In the genomic region with DNA sequence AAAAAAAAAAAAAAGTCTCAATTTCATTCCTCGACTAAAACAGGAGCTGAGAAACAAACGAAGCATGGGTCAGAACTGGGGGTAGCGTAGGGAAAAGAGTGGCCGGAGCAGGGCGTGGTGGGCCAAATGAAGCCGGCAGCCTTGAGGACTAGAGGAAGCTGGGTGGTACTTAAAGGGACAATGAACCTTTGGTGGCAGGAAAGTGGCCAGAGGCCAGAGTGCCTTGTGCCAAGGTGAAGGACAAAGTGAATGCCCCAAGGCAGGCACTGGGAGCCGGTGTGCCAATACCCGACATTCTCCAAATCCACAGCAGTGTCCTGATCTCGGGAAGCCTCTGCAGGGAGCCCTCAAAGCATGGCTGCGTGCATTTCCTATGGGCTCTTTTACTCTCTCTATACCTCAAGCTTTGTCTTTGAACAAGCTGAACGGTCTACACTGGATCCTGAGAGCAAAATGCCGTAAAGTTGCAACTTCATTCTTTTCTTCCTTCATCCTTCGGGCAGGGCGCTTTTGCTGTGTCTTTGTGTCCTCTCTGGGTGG, we compare ENCODE assay signal across 1 cellular context.
TF ChIP-seq lines count a peak whose summit lies in the region.

No MANE protein-coding gene starts in this region.

TF ChIP-seq in K562, 482 proteins besides CTCF, POLR2A, EP300 and RAD21:
- TF ChIP-seq ARNT (IDR thresholded peaks at IDR 0.05): no peak
